In the genomic region with DNA sequence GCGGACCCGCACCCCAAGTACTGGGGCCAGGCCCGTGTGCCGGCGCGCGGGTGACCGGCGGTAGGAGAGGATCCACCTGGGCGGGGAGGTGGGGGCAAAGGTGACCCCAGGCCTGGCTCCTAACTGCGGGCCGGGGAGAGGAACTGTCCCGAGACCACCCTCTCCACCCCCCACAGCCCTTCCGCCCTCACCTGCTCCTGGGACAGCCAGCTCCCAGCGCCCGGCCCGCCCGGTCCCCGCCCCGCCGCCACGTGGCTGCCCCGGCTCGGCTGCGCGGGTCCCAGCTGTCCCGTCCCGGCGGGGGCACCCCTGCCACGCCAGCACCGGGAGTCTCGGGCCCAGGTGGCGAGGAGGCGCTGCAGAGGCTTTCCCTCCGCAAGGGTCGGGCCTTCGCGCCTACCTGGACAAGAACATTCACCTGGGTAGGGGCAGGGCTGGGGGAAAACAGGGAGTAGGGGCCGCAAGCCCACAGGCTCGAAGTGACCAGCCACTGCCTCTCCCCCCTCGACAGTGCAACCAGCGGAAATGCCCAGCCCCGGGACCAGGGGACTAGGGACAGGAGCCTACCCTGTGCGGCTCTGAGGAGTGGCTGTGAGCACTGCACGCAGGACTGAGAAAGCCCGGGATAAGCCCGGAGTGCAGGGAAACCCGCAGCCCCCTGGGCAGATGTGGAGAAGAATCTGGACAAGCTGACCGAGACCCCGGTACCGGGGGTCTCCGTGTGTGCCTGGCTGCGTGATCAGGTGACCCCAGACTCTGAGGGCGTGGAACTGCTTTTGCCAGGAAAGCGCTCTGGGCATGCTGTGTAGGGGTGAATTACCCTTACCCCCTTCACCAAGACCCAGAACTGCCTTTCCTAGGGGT, we compare ENCODE assay signal across 8 cellular contexts. TPM values are rescaled to one million over a fixed set of nuclear protein-coding genes. Genes with fewer than 3 reads are reported as not detected.
DNase-seq lines count a peak whose midpoint lies in the region; ATAC-seq, FAIRE-seq and TF ChIP-seq lines count a peak whose summit lies in the region.

A gene with protein sequence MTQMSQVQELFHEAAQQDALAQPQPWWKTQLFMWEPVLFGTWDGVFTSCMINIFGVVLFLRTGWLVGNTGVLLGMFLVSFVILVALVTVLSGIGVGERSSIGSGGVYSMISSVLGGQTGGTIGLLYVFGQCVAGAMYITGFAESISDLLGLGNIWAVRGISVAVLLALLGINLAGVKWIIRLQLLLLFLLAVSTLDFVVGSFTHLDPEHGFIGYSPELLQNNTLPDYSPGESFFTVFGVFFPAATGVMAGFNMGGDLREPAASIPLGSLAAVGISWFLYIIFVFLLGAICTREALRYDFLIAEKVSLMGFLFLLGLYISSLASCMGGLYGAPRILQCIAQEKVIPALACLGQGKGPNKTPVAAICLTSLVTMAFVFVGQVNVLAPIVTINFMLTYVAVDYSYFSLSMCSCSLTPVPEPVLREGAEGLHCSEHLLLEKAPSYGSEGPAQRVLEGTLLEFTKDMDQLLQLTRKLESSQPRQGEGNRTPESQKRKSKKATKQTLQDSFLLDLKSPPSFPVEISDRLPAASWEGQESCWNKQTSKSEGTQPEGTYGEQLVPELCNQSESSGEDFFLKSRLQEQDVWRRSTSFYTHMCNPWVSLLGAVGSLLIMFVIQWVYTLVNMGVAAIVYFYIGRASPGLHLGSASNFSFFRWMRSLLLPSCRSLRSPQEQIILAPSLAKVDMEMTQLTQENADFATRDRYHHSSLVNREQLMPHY (minus strand): TSS at position 240 of the 864 bp plus-strand sequence. CDS start 1,399 bp downstream, outside the sequence.

- no peaks in the 10 kb centered on the region for H3K79me2 ChIP-seq in HepG2 (ENCODE audit: insufficient read depth, low read length)

- POLR2A ChIA-PET in HepG2 (lab: Yijun Ruan, JAX) = no interaction called here

- peak within 1 kb of the TSS; percentile 34; the same call in 1 of the 2 replicates for H3K9ac ChIP-seq in HepG2 (ENCODE audit: insufficient read depth, low read depth, low read length)

- no peak for TF ChIP-seq RAD21 in HepG2 (CRISPR knock-in tag; IDR thresholded peaks at IDR 0.05)

- peak within 1 kb of the TSS; percentile 45 to 65 for H3K4me3 Mint-ChIP-seq in activated T-cell treated with anti-CD3 and anti-CD28 coated beads, Interleukin-2, amount 50 U/mL, for 72 hours
- peak within 1 kb of the TSS; percentile 43 to 79 (median 64) for H3K4me3 Mint-ChIP-seq in brain
- no peak within 1 kb of the TSS for H3K4me3 Mint-ChIP-seq in activated T-helper 1 cell treated with anti-CD3 and anti-CD28 coated beads, Interleukin-12 subunit alpha, Interleukin-12 subunit beta, Interleukin-2, Interleukin-4 antibody, amounts not matched to agents 30 ng/mL and 10 ng/mL and 1 ng/mL, durations not matched to agents 14 hours and 24 hours and 36 hours

- no peaks in the 10 kb centered on the region for H3K36me3 Mint-ChIP-seq in activated T-cell treated with anti-CD3 and anti-CD28 coated beads, Interleukin-2, amount 50 U/mL, for 72 hours (ENCODE audit: insufficient read depth in 2 of 2)
- H3K36me3 Mint-ChIP-seq in brain = no peaks in the 10 kb centered on the region
- no peaks in the 10 kb centered on the region for H3K36me3 Mint-ChIP-seq in activated T-helper 1 cell treated with anti-CD3 and anti-CD28 coated beads, Interleukin-12 subunit alpha, Interleukin-12 subunit beta, Interleukin-2, Interleukin-4 antibody, amounts not matched to agents 30 ng/mL and 10 ng/mL and 1 ng/mL, durations not matched to agents 14 hours and 24 hours and 36 hours (ENCODE audit: low read depth)

- peaks cover 41% of the 10 kb centered on the region for H3K4me1 ChIP-seq in HepG2 (ENCODE audit: insufficient read depth, low read length)
- peaks cover 2% of the 10 kb centered on the region for H3K4me1 ChIP-seq in thymus (ENCODE audit: control insufficient read depth, insufficient read depth, low read length)

- H3K4me3 ChIP-seq in HepG2 (replicated peaks in 1 of 3; ENCODE audit: insufficient read depth in 1 of 3, low read depth in 2 of 3, low read length in 3 of 3) (peak within 1 kb of the TSS; percentile 40 to 68 (median 45); a peak in 5 of 6 replicates), thymus (ENCODE audit: low read length) (peak within 1 kb of the TSS; percentile 33)

- H3K9me3 Mint-ChIP-seq in activated T-cell treated with anti-CD3 and anti-CD28 coated beads, Interleukin-2, amount 50 U/mL, for 72 hours = no peaks in the 10 kb centered on the region
- H3K9me3 Mint-ChIP-seq in brain = peaks cover 0 to 4% (median 0%) of the 10 kb centered on the region in 5 experiments
- H3K9me3 Mint-ChIP-seq in activated T-helper 1 cell treated with anti-CD3 and anti-CD28 coated beads, Interleukin-12 subunit alpha, Interleukin-12 subunit beta, Interleukin-2, Interleukin-4 antibody, amounts not matched to agents 30 ng/mL and 10 ng/mL and 1 ng/mL, durations not matched to agents 14 hours and 24 hours and 36 hours = no peaks in the 10 kb centered on the region

- no peak for FAIRE-seq in HepG2 (lab: Jason Lieb, UNC)

- CTCF ChIA-PET in HepG2 (lab: Yijun Ruan, JAX; ENCODE audit: low intra/inter-chr PET ratio, low total read pairs) = no interaction called here

- no peaks in the 10 kb centered on the region for H3K9me3 ChIP-seq in HepG2 (ENCODE audit: low read length)
- H3K9me3 ChIP-seq in thymus (ENCODE audit: control insufficient read depth) = no peaks in the 10 kb centered on the region

- no peak within 1 kb of the TSS for H3K27ac Mint-ChIP-seq in activated T-cell treated with anti-CD3 and anti-CD28 coated beads, Interleukin-2, amount 50 U/mL, for 72 hours
- H3K27ac Mint-ChIP-seq in brain = peak within 1 kb of the TSS in 1 of 5 experiments; percentile 37
- no peak within 1 kb of the TSS for H3K27ac Mint-ChIP-seq in activated T-helper 1 cell treated with anti-CD3 and anti-CD28 coated beads, Interleukin-12 subunit alpha, Interleukin-12 subunit beta, Interleukin-2, Interleukin-4 antibody, amounts not matched to agents 30 ng/mL and 10 ng/mL and 1 ng/mL, durations not matched to agents 14 hours and 24 hours and 36 hours

- no peak for DNase-seq in activated T-cell treated with anti-CD3 and anti-CD28 coated beads, Interleukin-2, amount 50 U/mL, for 72 hours
- DNase-seq in activated T-cell treated with anti-CD3 and anti-CD28 coated beads for 4 hours = no peak
- DNase-seq in HepG2 (ENCODE audit: low spot score) = no peak
- no peak for DNase-seq in activated T-helper 1 cell treated with anti-CD3 and anti-CD28 coated beads, Interleukin-12 subunit alpha, Interleukin-12 subunit beta, Interleukin-2, Interleukin-4 antibody, amounts not matched to agents 30 ng/mL and 10 ng/mL and 1 ng/mL, durations not matched to agents 14 hours and 24 hours and 36 hours (ENCODE audit: low spot score)

- TF ChIP-seq EP300 in HepG2 (IDR thresholded peaks at IDR 0.05; ENCODE audit: low read depth in 2 of 2, low read length in 2 of 2) (no peak), HepG2 (CRISPR knock-in tag; IDR thresholded peaks at IDR 0.05; ENCODE audit: borderline replicate concordance) (no peak)

- TF ChIP-seq CTCF in brain (conservative IDR thresholded peaks at IDR 0.05) = no peak
- no peak; the same call in 1 of the 2 replicates for TF ChIP-seq CTCF in HepG2 (CRISPR knock-in tag; IDR thresholded peaks at IDR 0.05)

- no TSS peak for BruUV-seq in HepG2 (replicated peaks; lab: Mats Ljungman, UMichigan)

- peak within 1 kb of the TSS; percentile 85 for H3K4me2 ChIP-seq in HepG2 (ENCODE audit: low read depth, low read length)

- H2AFZ ChIP-seq in HepG2 (ENCODE audit: low read length) = peak within 1 kb of the TSS; percentile 42

- H4K20me1 ChIP-seq in HepG2 (ENCODE audit: insufficient read depth, low read length) = no peaks in the 10 kb centered on the region

- no peak for TF ChIP-seq POLR2A in HepG2 (IDR thresholded peaks at IDR 0.05; ENCODE audit: insufficient read depth in 1 of 2, low read depth in 2 of 2, low read length in 2 of 2)

- WGBS in HepG2 (ENCODE audit: low lambda C conversion rate) = 11% methylated on average over 7 of the region's 55 CpGs
- WGBS in thymus = 9% methylated on average over 55 of the region's 55 CpGs

- ATAC-seq in activated T-cell treated with anti-CD3 and anti-CD28 coated beads, Interleukin-2, amount 50 U/mL, for 72 hours (replicated peaks in 1 of 2) = peak; percentile 12 to 33
- ATAC-seq in HepG2 (peak; percentile 81), GM18517 (IDR thresholded peaks at IDR 0.05; ENCODE audit: unreplicated experiment) (no peak), HG03175 (IDR thresholded peaks at IDR 0.05; ENCODE audit: unreplicated experiment) (no peak)

- in situ Hi-C loops in HepG2 (cut with HindIII; ENCODE audit: extremely low pct_ligation_motif_present, low pct_unique_long_range_greater_than_20kb) = no loop called here

- intact Hi-C loops in HepG2 (cut with micrococcal nuclease; ENCODE audit: unreplicated experiment) = no loop called here
- intact Hi-C loops in activated T-helper 1 cell treated with anti-CD3 and anti-CD28 coated beads, Interleukin-12 subunit alpha, Interleukin-12 subunit beta, Interleukin-2, Interleukin-4 antibody, amounts not matched to agents 30 ng/mL and 10 ng/mL and 1 ng/mL, durations not matched to agents 14 hours and 24 hours and 36 hours (cut with micrococcal nuclease) = no loop called here

- H3K27ac ChIP-seq in HepG2 (ENCODE audit: extremely low read length, insufficient read depth, low read length) (no peak within 1 kb of the TSS), thymus (ENCODE audit: low read depth) (no peak within 1 kb of the TSS)

- H3K36me3 ChIP-seq in HepG2 (replicated peaks in 1 of 2; ENCODE audit: control insufficient read depth in 1 of 2, insufficient read depth in 2 of 2, low read length in 2 of 2) (no peaks in the 10 kb centered on the region), thymus (ENCODE audit: control insufficient read depth, insufficient read depth) (no peaks in the 10 kb centered on the region)

- H3K27me3 ChIP-seq in HepG2 (ENCODE audit: control insufficient read depth in 1 of 2, insufficient read depth in 2 of 2, low read length in 2 of 2) (peaks cover 0 to 18% of the 10 kb centered on the region in 2 experiments; a peak in 3 of 5 replicates), thymus (ENCODE audit: control insufficient read depth, insufficient read depth) (peaks cover 38% of the 10 kb centered on the region)

- H3K4me1 Mint-ChIP-seq in activated T-cell treated with anti-CD3 and anti-CD28 coated beads, Interleukin-2, amount 50 U/mL, for 72 hours (ENCODE audit: low read depth) = peaks cover 27% of the 10 kb centered on the region
- H3K4me1 Mint-ChIP-seq in brain = peaks cover 18% of the 10 kb centered on the region
- peaks cover 19% of the 10 kb centered on the region for H3K4me1 Mint-ChIP-seq in activated T-helper 1 cell treated with anti-CD3 and anti-CD28 coated beads, Interleukin-12 subunit alpha, Interleukin-12 subunit beta, Interleukin-2, Interleukin-4 antibody, amounts not matched to agents 30 ng/mL and 10 ng/mL and 1 ng/mL, durations not matched to agents 14 hours and 24 hours and 36 hours (ENCODE audit: low read depth)

- peaks cover 55% of the 10 kb centered on the region for H3K27me3 Mint-ChIP-seq in activated T-cell treated with anti-CD3 and anti-CD28 coated beads, Interleukin-2, amount 50 U/mL, for 72 hours (ENCODE audit: low read depth)
- H3K27me3 Mint-ChIP-seq in brain = peaks cover 42% of the 10 kb centered on the region
- peaks cover 52% of the 10 kb centered on the region for H3K27me3 Mint-ChIP-seq in activated T-helper 1 cell treated with anti-CD3 and anti-CD28 coated beads, Interleukin-12 subunit alpha, Interleukin-12 subunit beta, Interleukin-2, Interleukin-4 antibody, amounts not matched to agents 30 ng/mL and 10 ng/mL and 1 ng/mL, durations not matched to agents 14 hours and 24 hours and 36 hours (ENCODE audit: insufficient read depth)

RNA-seq across cellular contexts. Expression of the gene that starts here (rescaled TPM):
- total RNA-seq in activated T-cell treated with anti-CD3 and anti-CD28 coated beads, Interleukin-2, amount 50 U/mL, for 72 hours = 1 to 10 TPM in 1 of 2 donors, under 1 TPM in 1; 0.53 to 2.2 TPM
- polyA plus RNA-seq in brain (ENCODE audit: insufficient read depth, low read depth, low replicate concordance) (0.93 TPM), HepG2 (2011; rRNA removed) (0.44 and 0.55 TPM in 2 replicates), thymus (0.80 TPM)
- 0.13 and 0.71 TPM in 2 replicates for total RNA-seq in HepG2 (2016; rRNA removed; fragmentation: Illumina TruSeq; extraction: Trizol)
- 0.18 and 0.40 TPM in 2 replicates for total RNA-seq in HepG2 (2016; cell fraction: cytosol; rRNA removed; fragmentation: Illumina TruSeq; extraction: Trizol; ENCODE audit: low read depth)
- 0.33 and 0.52 TPM in 2 replicates for total RNA-seq in HepG2 (2016; cell fraction: insoluble cytoplasmic fraction; rRNA removed; fragmentation: Illumina TruSeq; extraction: Trizol)
- 0.10 and 0.34 TPM in 2 replicates for total RNA-seq in HepG2 (2016; cell fraction: membrane; rRNA removed; fragmentation: Illumina TruSeq; extraction: Trizol)
- 0.56 and 0.65 TPM in 2 replicates for total RNA-seq in HepG2 (2016; cell fraction: nucleus; rRNA removed; fragmentation: Illumina TruSeq; extraction: Trizol)
- 0.16 and 0.17 TPM in 2 replicates for polyA plus RNA-seq in HepG2 (2011; cell fraction: cytosol; rRNA removed)
- polyA plus RNA-seq in HepG2 (2011; cell fraction: nucleus; rRNA removed) = 0.14 and 0.79 TPM in 2 replicates
- 0.24 TPM in 1 of 2 replicates, not detected in the other for polyA plus RNA-seq in HepG2 (2012)
- polyA plus RNA-seq in HepG2 (2016; cell fraction: cytosol; fragmentation: Illumina TruSeq; extraction: Trizol; ENCODE audit: low read depth) = 0.03 TPM in 1 of 2 replicates, not detected in the other
- 0.13 TPM in 1 of 2 replicates, not detected in the other for polyA plus RNA-seq in HepG2 (2016; cell fraction: insoluble cytoplasmic fraction; fragmentation: Illumina TruSeq; extraction: Trizol; ENCODE audit: low read depth)
- 0.14 TPM in 1 of 2 replicates, not detected in the other for polyA plus RNA-seq in HepG2 (2016; cell fraction: membrane; fragmentation: Illumina TruSeq; extraction: Trizol; ENCODE audit: low read depth)
- polyA plus RNA-seq in HepG2 (2016; cell fraction: nucleus; fragmentation: Illumina TruSeq; extraction: Trizol; ENCODE audit: insufficient read depth, low read depth) = 0.73 and 1.4 TPM in 2 replicates
- 1.2 and 6.6 TPM in 2 replicates for polyA minus RNA-seq in HepG2 (2011; rRNA and poly(A)+ RNA removed; ENCODE audit: low replicate concordance)
- not detected in 2 replicates for polyA minus RNA-seq in HepG2 (2011; cell fraction: cytosol; rRNA and poly(A)+ RNA removed)
- polyA minus RNA-seq in HepG2 (2011; cell fraction: nucleus; rRNA and poly(A)+ RNA removed) = 0.62 and 0.90 TPM in 2 replicates
- 1.1 TPM in 2 replicates for total RNA-seq in activated T-helper 1 cell treated with anti-CD3 and anti-CD28 coated beads, Interleukin-12 subunit alpha, Interleukin-12 subunit beta, Interleukin-2, Interleukin-4 antibody, amounts not matched to agents 30 ng/mL and 10 ng/mL and 1 ng/mL, durations not matched to agents 14 hours and 24 hours and 36 hours

Comparison
In these comparisons a context has a peak if more than half of its experiments do, and no peak if none do; other contexts are left out.
1. ATAC-seq: peak in activated T-cell treated with anti-CD3 and anti-CD28 coated beads, Interleukin-2, amount 50 U/mL, for 72 hours (2 of 2) and HepG2 (single experiment); none in GM18517 (single experiment) and HG03175 (single experiment).